In the genomic region with DNA sequence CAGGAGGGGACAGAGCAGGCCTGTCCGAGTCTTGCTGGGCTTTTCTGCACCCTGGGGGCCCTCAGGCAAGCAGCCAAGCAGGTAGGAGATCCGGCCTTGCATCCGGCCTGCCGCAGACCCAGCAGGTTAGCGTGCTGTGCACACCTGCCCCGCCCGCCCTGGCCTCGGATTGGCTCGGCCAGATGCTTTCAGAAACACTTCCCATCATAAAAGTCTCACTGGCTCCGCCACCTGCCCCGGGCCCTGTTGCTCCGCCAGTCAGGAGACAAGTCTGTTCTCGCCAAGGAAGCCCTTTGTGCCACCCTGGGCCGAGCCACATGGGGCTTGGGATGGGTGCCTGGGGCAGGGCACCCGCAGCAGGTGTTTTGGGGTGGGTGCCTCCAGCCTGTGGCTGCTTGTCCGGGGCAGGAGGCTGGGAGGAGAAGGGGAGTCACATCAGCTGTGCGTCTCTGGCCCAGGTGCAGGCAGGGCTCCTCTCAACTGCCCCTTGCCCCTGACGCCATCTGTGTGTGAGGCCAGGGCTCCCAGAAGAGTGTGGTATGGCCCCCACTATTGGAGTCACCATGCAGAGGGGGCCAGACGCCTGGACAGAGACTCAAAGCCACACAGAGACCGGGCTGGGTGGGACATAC, we compare ENCODE assay signal across 8 cellular contexts.
DNase-seq lines count a peak whose midpoint lies in the region; ATAC-seq and TF ChIP-seq lines count a peak whose summit lies in the region.
"Had no signal": no experiment of that assay in that cellular context is flagged by ENCODE, and none has a peak within 500 bp of the region (broad histone marks: within the 10 kb centered on the region; RNA-seq: fewer than 3 reads in every experiment).

No MANE protein-coding gene starts in this region.

- TF ChIP-seq CTCF in heart left ventricle (IDR thresholded peaks at IDR 0.05) (no peak), suprapubic skin (IDR thresholded peaks at IDR 0.05) (no peak)

- H3K4me1 ChIP-seq in heart left ventricle (peaks cover 0 to 21% (median 9%) of the 10 kb centered on the region in 12 donors), suprapubic skin (peaks cover 67% of the 10 kb centered on the region)

- no peak for TF ChIP-seq EP300 in suprapubic skin (IDR thresholded peaks at IDR 0.05)

- intact Hi-C loops in heart left ventricle (cut with DNase I) = no loop called here

- DNase-seq in NCI-H1105 (lab: John Stamatoyannopoulos, UW) (peak; percentile 84), NCI-H748 treated with DMSO at 0.1 percent for 48 hours (lab: John Stamatoyannopoulos, UW) (peak; percentile 43), heart left ventricle (peak in 3 of 5 donors; percentile 12 to 29 (median 14)), suprapubic skin (ENCODE audit: low spot score in 2 of 2) (peak in 1 of 2 donors; percentile 69), HuH-7.5 (ENCODE audit: low spot score) (no peak), NCI-H2029 treated with DMSO at 0.1 percent for 48 hours (lab: John Stamatoyannopoulos, UW) (no peak), iPS-NIHi7 (ENCODE audit: extremely low spot score) (no peak)

- no peak for ATAC-seq in heart left ventricle

- WGBS in heart left ventricle, 4 donors = 82 to 93% (median 91%) methylated on average over 11 to 20 of the region's 20 CpGs
- WGBS in suprapubic skin = 52% methylated on average over 17 of the region's 20 CpGs

- H3K27me3 ChIP-seq in heart left ventricle (no peaks in the 10 kb centered on the region), suprapubic skin (no peaks in the 10 kb centered on the region)

- H3K4me3 ChIP-seq in heart left ventricle (no peak overlapping the region), suprapubic skin (no peak overlapping the region)

- TF ChIP-seq POLR2A in heart left ventricle (IDR thresholded peaks at IDR 0.05) (no peak), suprapubic skin (IDR thresholded peaks at IDR 0.05) (no peak)

- H3K9me3 ChIP-seq in heart left ventricle (no peaks in the 10 kb centered on the region), suprapubic skin (no peaks in the 10 kb centered on the region)
- H3K9me3 ChIP-seq: neutrophil had no signal

- H3K27ac ChIP-seq in heart left ventricle (no peak overlapping the region), suprapubic skin (peak overlapping the region; percentile 64)
- H3K27ac ChIP-seq: neutrophil had no signal

- H3K36me3 ChIP-seq in heart left ventricle = no peaks in the 10 kb centered on the region
- H3K36me3 ChIP-seq in suprapubic skin = no peaks in the 10 kb centered on the region
- H3K36me3 ChIP-seq: neutrophil had no signal

Comparison
In these comparisons a context has a peak if more than half of its experiments do, and no peak if none do; other contexts are left out.
1. DNase-seq: peak in NCI-H1105 (single experiment), NCI-H748 treated with DMSO at 0.1 percent for 48 hours (single experiment) and heart left ventricle (3 of 5); none in HuH-7.5 (single experiment), NCI-H2029 treated with DMSO at 0.1 percent for 48 hours (single experiment) and iPS-NIHi7 (single experiment).